10 cellular contexts compared by ENCODE assay signal in genomic region chr3:143302638-143303171, GRCh38.
DNase-seq lines count a peak whose midpoint lies in the region; ATAC-seq and TF ChIP-seq lines count a peak whose summit lies in the region.
"Had no signal": no experiment of that assay in that cellular context is flagged by ENCODE, and none has a peak within 500 bp of the region (broad histone marks: within the 10 kb centered on the region; RNA-seq: fewer than 3 reads in every experiment).

No MANE protein-coding gene starts in this region.

- intact Hi-C loops in psoas muscle (cut with DNase I), result no loop called here

- H3K27me3 ChIP-seq in psoas muscle (ENCODE audit: insufficient read depth in 3 of 3, low read length in 2 of 3), result no peaks in the 10 kb centered on the region

- no peak for TF ChIP-seq CTCF in psoas muscle (IDR thresholded peaks at IDR 0.05)

- ATAC-seq in psoas muscle, result peak in 3 of 4 donors; percentile 67 to 76 (median 68)
- no peak for ATAC-seq in HG02885 (IDR thresholded peaks at IDR 0.05; ENCODE audit: poor library complexity, unreplicated experiment)
- ATAC-seq: activated CD8-positive, alpha-beta T cell treated with anti-CD3 and anti-CD28 coated beads for 36 hours had no signal

- 18 to 26% (median 26%) methylated on average over 10 to 11 of the region's 11 CpGs for WGBS in psoas muscle, 3 donors

- no peaks in the 10 kb centered on the region for H3K9me3 ChIP-seq in psoas muscle

- DNase-seq in ELR (ENCODE audit: low read depth), result peak; percentile 79
- peak; percentile 34 for DNase-seq in SW480 (ENCODE audit: low spot score)
- DNase-seq in foreskin melanocyte, result peak; percentile 39
- peak; percentile 41 to 73 for DNase-seq in psoas muscle
- no peak for DNase-seq in activated naive CD4-positive, alpha-beta T cell treated with anti-CD3 and anti-CD28 coated beads, Interleukin-2, amount 50 U/mL, for 16 hours
- DNase-seq in stimulated activated naive CD4-positive, alpha-beta T cell (lab: John Stamatoyannopoulos, UW), result no peak
- no peak for DNase-seq in NCI-H187 treated with DMSO at 0.1 percent for 48 hours (lab: John Stamatoyannopoulos, UW)
- DNase-seq: activated CD8-positive, alpha-beta T cell treated with anti-CD3 and anti-CD28 coated beads for 36 hours; NCI-H345 had no signal

- H3K4me3 ChIP-seq in psoas muscle, result no peak overlapping the region

- no peaks in the 10 kb centered on the region for H3K4me1 ChIP-seq in psoas muscle

- H3K27ac ChIP-seq in psoas muscle, result no peak overlapping the region

- H3K36me3 ChIP-seq in psoas muscle (ENCODE audit: insufficient read depth in 1 of 2, low read depth in 1 of 2), result no peaks in the 10 kb centered on the region

Comparison
In these comparisons a context has a peak if more than half of its experiments do, and no peak if none do; other contexts are left out.
1. DNase-seq: peak in ELR (single experiment), SW480 (single experiment), foreskin melanocyte (single experiment) and psoas muscle (2 of 2); none in activated naive CD4-positive, alpha-beta T cell treated with anti-CD3 and anti-CD28 coated beads, Interleukin-2, amount 50 U/mL, for 16 hours (single experiment), stimulated activated naive CD4-positive, alpha-beta T cell (0 of 6) and NCI-H187 treated with DMSO at 0.1 percent for 48 hours (single experiment).